In genomic region chr1:233730380-233730779, GRCh38 we compare ENCODE assay signal across 15 cellular contexts.
A peak's percentile ranks its signal among the peaks of the same experiment; 100 is the strongest.
DNase-seq lines count a peak whose midpoint lies in the region; ATAC-seq and TF ChIP-seq lines count a peak whose summit lies in the region.
"Had no signal": no experiment of that assay in that cellular context is flagged by ENCODE, and none has a peak within 500 bp of the region (broad histone marks: within the 10 kb centered on the region; RNA-seq: fewer than 3 reads in every experiment).

No MANE protein-coding gene starts in this region.

- peak overlapping the region; percentile 14 for H3K9ac ChIP-seq in iPS-18a (ENCODE audit: low read length)

- no peak overlapping the region for H3K4me3 ChIP-seq in GM23338
- no peak overlapping the region for H3K4me3 ChIP-seq in iPS-18a (ENCODE audit: low read length)
- H3K4me3 ChIP-seq in neuron (ENCODE audit: low read length), result no peak overlapping the region
- H3K4me3 ChIP-seq in body of pancreas, result no peak overlapping the region

- H3K4me1 Mint-ChIP-seq in GM23338 (peaks cover 39% of the 10 kb centered on the region), WTC11 (peaks cover 62% of the 10 kb centered on the region)
- no peaks in the 10 kb centered on the region for H3K4me1 Mint-ChIP-seq in activated CD4-positive, alpha-beta T cell treated with anti-CD3 and anti-CD28 coated beads, Interleukin-2, amount 10 ng/mL, durations not matched to agents 24 days and 14 days
- H3K4me1 Mint-ChIP-seq: B cell, IgD-negative memory B cell had no signal

- CTCF ChIA-PET in WTC11 (lab: Charles Lee), result interaction anchor here (0.7 to 2.8 kb wide), 4 partner anchors 9 to 420 kb away, joined by 3 to 7 read pairs (median 3); no protein-coding TSS in a partner anchor

- H3K4me3 Mint-ChIP-seq in GM23338, result no peak overlapping the region
- no peak overlapping the region for H3K4me3 Mint-ChIP-seq in WTC11
- no peak overlapping the region for H3K4me3 Mint-ChIP-seq in activated CD4-positive, alpha-beta T cell treated with anti-CD3 and anti-CD28 coated beads, Interleukin-2, amount 10 ng/mL, durations not matched to agents 24 days and 14 days
- H3K4me3 Mint-ChIP-seq: B cell; CD4-positive, alpha-beta T cell; IgD-negative memory B cell had no signal

- H3K9me3 ChIP-seq in iPS-18a (ENCODE audit: control insufficient read depth, low read depth, low read length) (no peaks in the 10 kb centered on the region), neuron (ENCODE audit: low read length) (no peaks in the 10 kb centered on the region), body of pancreas (no peaks in the 10 kb centered on the region)

- H3K27ac ChIP-seq in GM23338 (ENCODE audit: low read depth) (no peak overlapping the region), iPS-18a (ENCODE audit: low read length) (no peak overlapping the region), body of pancreas (no peak overlapping the region)

- no peaks in the 10 kb centered on the region for H3F3A ChIP-seq in GM23338 (replicated peaks; ENCODE audit: low read depth)

- ATAC-seq in GM23338, result no peak
- ATAC-seq in WTC11, result no peak
- no peak for ATAC-seq in body of pancreas

- H3K4me2 ChIP-seq in GM23338, result no peak overlapping the region

- peak overlapping the region; percentile 40; the same call in 1 of the 2 replicates for H2AFZ ChIP-seq in GM23338
- peak overlapping the region; percentile 26 for H2AFZ ChIP-seq in neuron (ENCODE audit: low read depth, low read length)

- no peaks in the 10 kb centered on the region for H4K20me1 ChIP-seq in GM23338 (replicated peaks; ENCODE audit: insufficient read depth)

- 84 to 87% methylated on average over 5 of the region's 5 CpGs for WGBS in body of pancreas, 2 donors

- H3K36me3 ChIP-seq in GM23338 (ENCODE audit: insufficient read depth) (no peaks in the 10 kb centered on the region), iPS-18a (ENCODE audit: control insufficient read depth, low read depth, low read length) (no peaks in the 10 kb centered on the region), neuron (ENCODE audit: insufficient read depth, low read length) (no peaks in the 10 kb centered on the region), body of pancreas (replicated peaks in 1 of 2; ENCODE audit: insufficient read depth in 1 of 2, low read depth in 2 of 2) (no peaks in the 10 kb centered on the region)

- DNase-seq in GM23338 (ENCODE audit: low spot score), result no peak
- DNase-seq in WTC11 (ENCODE audit: low spot score), result no peak
- no peak for DNase-seq in activated T-cell treated with anti-CD3 and anti-CD28 coated beads, Interleukin-2, amount 50 U/mL, for 1 hour
- no peak for DNase-seq in NCI-H226
- no peak for DNase-seq in activated CD4-positive, alpha-beta T cell treated with anti-CD3 and anti-CD28 coated beads, Interleukin-2, amount 10 ng/mL, durations not matched to agents 24 days and 14 days
- no peak for DNase-seq in body of pancreas
- DNase-seq: 8988T; C1 segment of cervical spinal cord; CD4-positive, alpha-beta T cell; DMS79 treated with DMSO at 0.1 percent for 48 hours; EL had no signal

- H3K9me2 ChIP-seq in GM23338 (ENCODE audit: insufficient read depth), result peaks cover 6% of the 10 kb centered on the region

- H3K9me3 Mint-ChIP-seq in GM23338 (no peaks in the 10 kb centered on the region; the same call in 1 of the 3 replicates), WTC11 (peaks cover 3% of the 10 kb centered on the region; the same call in 1 of the 2 replicates)
- no peaks in the 10 kb centered on the region for H3K9me3 Mint-ChIP-seq in activated CD4-positive, alpha-beta T cell treated with anti-CD3 and anti-CD28 coated beads, Interleukin-2, amount 10 ng/mL, durations not matched to agents 24 days and 14 days
- H3K9me3 Mint-ChIP-seq: CD4-positive, alpha-beta T cell; IgD-negative memory B cell had no signal

- H3K27me3 Mint-ChIP-seq in GM23338 (ENCODE audit: insufficient read depth, low read depth, poor library complexity) (peaks cover 3% of the 10 kb centered on the region), WTC11 (ENCODE audit: low read depth) (no peaks in the 10 kb centered on the region; the same call in 1 of the 2 replicates)
- H3K27me3 Mint-ChIP-seq in activated CD4-positive, alpha-beta T cell treated with anti-CD3 and anti-CD28 coated beads, Interleukin-2, amount 10 ng/mL, durations not matched to agents 24 days and 14 days, result no peaks in the 10 kb centered on the region
- H3K27me3 Mint-ChIP-seq: IgD-negative memory B cell had no signal

- TF ChIP-seq CTCF in GM23338 (conservative IDR thresholded peaks at IDR 0.05; ENCODE audit: low read depth in 2 of 2) (no peak), WTC11 (IDR thresholded peaks at IDR 0.05) (no peak), body of pancreas (IDR thresholded peaks at IDR 0.05) (no peak)

- POLR2A ChIA-PET in WTC11 (lab: Charles Lee), result no interaction called here

- H3K36me3 Mint-ChIP-seq in GM23338 (ENCODE audit: low read depth) (peaks cover 6% of the 10 kb centered on the region; the same call in 1 of the 3 replicates), WTC11 (no peaks in the 10 kb centered on the region)
- H3K36me3 Mint-ChIP-seq in activated CD4-positive, alpha-beta T cell treated with anti-CD3 and anti-CD28 coated beads, Interleukin-2, amount 10 ng/mL, durations not matched to agents 24 days and 14 days (ENCODE audit: low read depth), result no peaks in the 10 kb centered on the region
- H3K36me3 Mint-ChIP-seq: IgD-negative memory B cell had no signal

- no peak for TF ChIP-seq POLR2A in body of pancreas (IDR thresholded peaks at IDR 0.05)

- intact Hi-C loops in activated CD4-positive, alpha-beta T cell treated with anti-CD3 and anti-CD28 coated beads, Interleukin-2, amount 10 ng/mL, durations not matched to agents 24 days and 14 days (cut with micrococcal nuclease), result no loop called here
- intact Hi-C loops in body of pancreas (cut with DNase I), result no loop called here

- peaks cover 26% of the 10 kb centered on the region for H3K4me1 ChIP-seq in GM23338 (ENCODE audit: insufficient read depth)
- H3K4me1 ChIP-seq in iPS-18a (ENCODE audit: control insufficient read depth, low read depth, low read length), result peaks cover 24% of the 10 kb centered on the region
- H3K4me1 ChIP-seq in neuron (ENCODE audit: insufficient read depth, low read length), result no peaks in the 10 kb centered on the region
- no peaks in the 10 kb centered on the region for H3K4me1 ChIP-seq in body of pancreas

- H3K27ac Mint-ChIP-seq in GM23338 (peak overlapping the region; percentile 38), WTC11 (peak overlapping the region; percentile 86; the same call in 1 of the 2 replicates)
- H3K27ac Mint-ChIP-seq in activated CD4-positive, alpha-beta T cell treated with anti-CD3 and anti-CD28 coated beads, Interleukin-2, amount 10 ng/mL, durations not matched to agents 24 days and 14 days, result no peak overlapping the region
- H3K27ac Mint-ChIP-seq: B cell; CD4-positive, alpha-beta T cell; IgD-negative memory B cell had no signal

- H3K79me2 ChIP-seq in GM23338 (replicated peaks; ENCODE audit: insufficient read depth), result no peaks in the 10 kb centered on the region

- H3K27me3 ChIP-seq in GM23338 (ENCODE audit: insufficient read depth) (no peaks in the 10 kb centered on the region), iPS-18a (ENCODE audit: control insufficient read depth, insufficient read depth, low read length) (no peaks in the 10 kb centered on the region), neuron (ENCODE audit: insufficient read depth, low read length) (no peaks in the 10 kb centered on the region), body of pancreas (no peaks in the 10 kb centered on the region)

TF ChIP-seq in WTC11, 78 proteins besides CTCF, POLR2A, EP300 and RAD21:
- TF ChIP-seq CBFB (CRISPR knock-in tag; IDR thresholded peaks at IDR 0.05; ENCODE audit: low read depth), result no peak
- TF ChIP-seq, protein P1, sequence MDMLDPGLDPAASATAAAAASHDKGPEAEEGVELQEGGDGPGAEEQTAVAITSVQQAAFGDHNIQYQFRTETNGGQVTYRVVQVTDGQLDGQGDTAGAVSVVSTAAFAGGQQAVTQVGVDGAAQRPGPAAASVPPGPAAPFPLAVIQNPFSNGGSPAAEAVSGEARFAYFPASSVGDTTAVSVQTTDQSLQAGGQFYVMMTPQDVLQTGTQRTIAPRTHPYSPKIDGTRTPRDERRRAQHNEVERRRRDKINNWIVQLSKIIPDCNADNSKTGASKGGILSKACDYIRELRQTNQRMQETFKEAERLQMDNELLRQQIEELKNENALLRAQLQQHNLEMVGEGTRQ (CRISPR knock-in tag; IDR thresholded peaks at IDR 0.05), result peak; percentile 41; the same call in 1 of the 2 replicates
- TF ChIP-seq NR1H2 (CRISPR knock-in tag; IDR thresholded peaks at IDR 0.05), result no peak
- no peak for TF ChIP-seq SMAD4 (CRISPR knock-in tag; IDR thresholded peaks at IDR 0.05)
- no peak for TF ChIP-seq ZNF671 (CRISPR knock-in tag; IDR thresholded peaks at IDR 0.05)
- TF ChIP-seq, protein P2, sequence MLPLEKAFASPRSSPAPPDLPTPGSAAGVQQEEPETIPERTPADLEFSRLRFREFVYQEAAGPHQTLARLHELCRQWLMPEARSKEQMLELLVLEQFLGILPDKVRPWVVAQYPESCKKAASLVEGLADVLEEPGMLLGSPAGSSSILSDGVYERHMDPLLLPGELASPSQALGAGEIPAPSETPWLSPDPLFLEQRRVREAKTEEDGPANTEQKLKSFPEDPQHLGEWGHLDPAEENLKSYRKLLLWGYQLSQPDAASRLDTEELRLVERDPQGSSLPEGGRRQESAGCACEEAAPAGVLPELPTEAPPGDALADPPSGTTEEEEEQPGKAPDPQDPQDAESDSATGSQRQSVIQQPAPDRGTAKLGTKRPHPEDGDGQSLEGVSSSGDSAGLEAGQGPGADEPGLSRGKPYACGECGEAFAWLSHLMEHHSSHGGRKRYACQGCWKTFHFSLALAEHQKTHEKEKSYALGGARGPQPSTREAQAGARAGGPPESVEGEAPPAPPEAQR (CRISPR knock-in tag; IDR thresholded peaks at IDR 0.05), result peak; percentile 59; the same call in 1 of the 2 replicates
